ENCODE assay signal across 21 cellular contexts in genomic region chr5:2183154-2184023, GRCh38.
"Had no signal": no experiment of that assay in that cellular context is flagged by ENCODE, and none has a peak within 500 bp of the region (broad histone marks: within the 10 kb centered on the region; RNA-seq: fewer than 3 reads in every experiment).

No MANE protein-coding gene starts in this region.

- H3K36me3 ChIP-seq: esophagus muscularis mucosa, SJSA1, upper lobe of left lung, WERI-Rb-1 had no signal

- H3K27ac ChIP-seq: SJSA1, WERI-Rb-1 had no signal

- H3K4me3 ChIP-seq: esophagus muscularis mucosa, SJSA1, upper lobe of left lung had no signal

- H3K27ac Mint-ChIP-seq: activated naive CD4-positive, alpha-beta T cell treated with anti-CD3 and anti-CD28 coated beads for 36 hours; activated naive CD8-positive, alpha-beta T cell treated with anti-CD3 and anti-CD28 coated beads, Interleukin-2, amount 50 U/mL, for 24 hours; dendritic cell treated with granulocyte-macrophage colony-stimulating factor and Interleukin-4, amounts not matched to agents 40 ng/mL and 50 ng/mL, for 4 days; effector memory CD8-positive, alpha-beta T cell; natural killer cell had no signal

- ATAC-seq: activated naive CD8-positive, alpha-beta T cell treated with anti-CD3 and anti-CD28 coated beads, Interleukin-2, amount 50 U/mL, for 24 hours; activated T-cell treated with anti-CD3 and anti-CD28 coated beads, Interleukin-2, amount 50 U/mL, for 4 hours; effector memory CD8-positive, alpha-beta T cell; left colon; natural killer cell; stimulated activated naive CD8-positive, alpha-beta T cell treated with anti-CD3 and anti-CD28 coated beads, Interleukin-15, Interleukin-2, amounts not matched to agents 100 U/mL and 50 U/mL, for 24 hours had no signal

- H3K4me3 Mint-ChIP-seq: activated naive CD4-positive, alpha-beta T cell treated with anti-CD3 and anti-CD28 coated beads for 36 hours; activated naive CD8-positive, alpha-beta T cell treated with anti-CD3 and anti-CD28 coated beads, Interleukin-2, amount 50 U/mL, for 24 hours; activated T-cell treated with anti-CD3 and anti-CD28 coated beads, Interleukin-2, amount 50 U/mL, for 4 hours; dendritic cell treated with granulocyte-macrophage colony-stimulating factor and Interleukin-4, amounts not matched to agents 40 ng/mL and 50 ng/mL, for 4 days; effector memory CD8-positive, alpha-beta T cell; natural killer cell had no signal

- H3K9me3 ChIP-seq: esophagus muscularis mucosa, upper lobe of left lung had no signal

- H3K4me1 Mint-ChIP-seq: activated naive CD8-positive, alpha-beta T cell treated with anti-CD3 and anti-CD28 coated beads, Interleukin-2, amount 50 U/mL, for 24 hours; natural killer cell had no signal

- H3K4me1 ChIP-seq: SJSA1, upper lobe of left lung had no signal

- H3K36me3 Mint-ChIP-seq: natural killer cell had no signal

- DNase-seq: activated CD4-positive, alpha-beta T cell treated with anti-CD3 and anti-CD28 coated beads for 1 hour; activated CD8-positive, alpha-beta memory T cell treated with anti-CD3 and anti-CD28 coated beads, Interleukin-2, amount 50 U/mL, for 48 hours; activated effector memory CD4-positive, alpha-beta T cell treated with Interleukin-2 at 50 U/mL for 16 hours; activated naive CD4-positive, alpha-beta T cell treated with anti-CD3 and anti-CD28 coated beads for 36 hours; activated naive CD8-positive, alpha-beta T cell treated with anti-CD3 and anti-CD28 coated beads, Interleukin-2, amount 50 U/mL, for 24 hours; activated T-cell treated with anti-CD3 and anti-CD28 coated beads, Interleukin-2, amount 50 U/mL, for 4 hours; caudate nucleus; effector memory CD8-positive, alpha-beta T cell; hippocampal formation; left colon; midbrain; natural killer cell; nucleus accumbens; stimulated activated CD4-positive, alpha-beta T cell treated with anti-CD3 and anti-CD28 coated beads, Interleukin-4, amount 100 ng/mL, for 24 hours; stimulated activated naive CD8-positive, alpha-beta T cell treated with anti-CD3 and anti-CD28 coated beads, Interleukin-15, Interleukin-2, amounts not matched to agents 100 U/mL and 50 U/mL, for 24 hours; T-helper 1 cell; WERI-Rb-1 had no signal

- H3K27me3 ChIP-seq: SJSA1, upper lobe of left lung had no signal

- H3K9me3 Mint-ChIP-seq: activated naive CD4-positive, alpha-beta T cell treated with anti-CD3 and anti-CD28 coated beads for 36 hours; activated naive CD8-positive, alpha-beta T cell treated with anti-CD3 and anti-CD28 coated beads, Interleukin-2, amount 50 U/mL, for 24 hours; activated T-cell treated with anti-CD3 and anti-CD28 coated beads, Interleukin-2, amount 50 U/mL, for 4 hours; dendritic cell treated with granulocyte-macrophage colony-stimulating factor and Interleukin-4, amounts not matched to agents 40 ng/mL and 50 ng/mL, for 4 days; effector memory CD8-positive, alpha-beta T cell; natural killer cell had no signal
